In genomic region chr1:176206961-176207902, GRCh38 we compare ENCODE assay signal across 8 cellular contexts.
DNase-seq lines count a peak whose midpoint lies in the region; ATAC-seq and TF ChIP-seq lines count a peak whose summit lies in the region.

COP1 (minus strand) TSS chr1:176207286; CDS start chr1:176206978, 308 bp downstream.

- DNase-seq in AG09319 (ENCODE audit: extremely low read depth, low read depth) (peak; percentile 77), NCI-H345 treated with DMSO at 0.1 percent for 48 hours (lab: John Stamatoyannopoulos, UW; ENCODE audit: unreplicated experiment) (peak; percentile 91), iris pigment epithelial cell (ENCODE audit: low read depth) (peak; percentile 93)
- DNase-seq in activated CD4-positive, CD25-positive, alpha-beta regulatory T cell (lab: John Stamatoyannopoulos, UW), result peak; percentile 89 to 92 (median 90)
- DNase-seq in central memory CD4-positive, alpha-beta T cell, result peak; percentile 97
- peak; percentile 94 for DNase-seq in stimulated activated CD4-positive, alpha-beta T cell treated with anti-CD3 and anti-CD28 coated beads, Interleukin-12 subunit alpha, Interleukin-12 subunit beta, amount 100 ng/mL, for 4 hours

- TF ChIP-seq CTCF in AG09319 (IDR thresholded peaks at IDR 0.05; ENCODE audit: low read depth, low read length), result no peak; the same call in 1 of the 2 replicates

- ATAC-seq in GM19023 (IDR thresholded peaks at IDR 0.05; ENCODE audit: unreplicated experiment) (peak; percentile 86), HG03280 (IDR thresholded peaks at IDR 0.05; ENCODE audit: unreplicated experiment) (peak; percentile 85)

Comparison
In these comparisons a context has a peak if more than half of its experiments do, and no peak if none do; other contexts are left out.
1. Peak in every context shown above with its lines: DNase-seq and ATAC-seq.